Comparison of ENCODE assay signal across 1 cellular context in the genomic region with DNA sequence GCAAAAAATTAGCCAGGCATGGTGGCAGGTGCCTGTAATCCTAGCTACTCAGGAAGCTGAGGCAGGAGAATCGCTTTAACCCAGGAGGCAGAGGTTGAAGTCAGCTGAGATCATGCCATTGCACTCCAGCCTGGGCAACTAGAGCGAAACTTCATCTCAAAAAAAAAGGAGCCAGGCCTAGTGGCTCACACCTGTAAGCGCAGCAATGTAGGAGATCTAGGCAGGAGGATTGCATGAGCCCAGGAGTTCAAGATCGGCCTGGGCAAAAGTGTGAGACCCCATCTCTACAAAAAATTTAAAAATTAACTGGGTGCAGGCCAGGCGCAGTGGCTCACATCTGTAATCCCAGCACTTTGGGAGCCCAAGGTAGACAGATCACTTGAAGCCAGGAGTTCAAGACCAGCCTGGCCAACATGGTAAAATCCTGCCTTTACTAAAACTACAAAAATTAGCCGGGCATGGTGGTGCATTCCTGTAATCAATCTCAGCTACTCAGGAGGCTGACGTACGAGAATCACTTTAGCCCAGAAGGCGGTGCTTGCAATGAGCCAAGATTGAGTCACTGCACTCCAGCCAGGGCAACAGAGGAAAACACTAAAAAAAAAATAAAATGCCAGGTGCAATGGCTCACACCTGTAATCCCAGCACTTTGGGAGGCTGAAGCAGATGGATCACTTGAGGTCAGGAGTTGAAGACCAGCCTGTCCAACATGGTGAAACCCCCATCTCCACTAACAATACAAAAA.
TF ChIP-seq lines count a peak whose summit lies in the region.

No MANE protein-coding gene starts in this region.

TF ChIP-seq in SK-N-SH, 30 proteins besides CTCF, POLR2A, EP300 and RAD21:
- peak; percentile 33; the same call in 1 of the 2 replicates for TF ChIP-seq PBX3 (IDR thresholded peaks at IDR 0.05)
